In genomic region chr1:107196973-107197562, GRCh38 we compare ENCODE assay signal across 9 cellular contexts. TPM values are rescaled to one million over a fixed set of nuclear protein-coding genes. Genes with fewer than 3 reads are reported as not detected.
A peak's percentile ranks its signal among the peaks of the same experiment; 100 is the strongest.
DNase-seq lines count a peak whose midpoint lies in the region; ATAC-seq, FAIRE-seq and TF ChIP-seq lines count a peak whose summit lies in the region.
"Had no signal": no experiment of that assay in that cellular context is flagged by ENCODE, and none has a peak within 500 bp of the region (broad histone marks: within the 10 kb centered on the region; RNA-seq: fewer than 3 reads in every experiment).

No MANE protein-coding gene starts in this region.

- H3K4me2 ChIP-seq in astrocyte (ENCODE audit: low read length) = no peak overlapping the region

- intact Hi-C loops in left ventricle myocardium inferior (cut with micrococcal nuclease) = no loop called here

- H3K4me3 ChIP-seq in cardiac muscle cell (no peak overlapping the region), left ventricle myocardium inferior (no peak overlapping the region), HAP-1 (no peak overlapping the region), astrocyte (ENCODE audit: insufficient read depth, low read depth, low read length) (no peak overlapping the region)

- no peaks in the 10 kb centered on the region for H3K36me3 ChIP-seq in cardiac muscle cell
- H3K36me3 ChIP-seq in left ventricle myocardium inferior = no peaks in the 10 kb centered on the region
- no peaks in the 10 kb centered on the region for H3K36me3 ChIP-seq in HAP-1 (replicated peaks)
- H3K36me3 ChIP-seq in astrocyte (ENCODE audit: insufficient read depth, low read length) = no peaks in the 10 kb centered on the region

- H3K36me3 Mint-ChIP-seq in astrocyte (ENCODE audit: low read depth, unreplicated experiment) = no peaks in the 10 kb centered on the region
- no peaks in the 10 kb centered on the region for H3K36me3 Mint-ChIP-seq in stimulated activated effector memory CD8-positive, alpha-beta T cell treated with anti-CD3 and anti-CD28 coated beads, Interleukin-12 subunit alpha, Interleukin-12 subunit beta, amount 100 ng/mL, for 72 hours

- no peak for FAIRE-seq in astrocyte (lab: Jason Lieb, UNC)
- FAIRE-seq: endometrium had no signal

- no peak overlapping the region for H3K27ac Mint-ChIP-seq in astrocyte (ENCODE audit: unreplicated experiment)
- no peak overlapping the region for H3K27ac Mint-ChIP-seq in stimulated activated effector memory CD8-positive, alpha-beta T cell treated with anti-CD3 and anti-CD28 coated beads, Interleukin-12 subunit alpha, Interleukin-12 subunit beta, amount 100 ng/mL, for 72 hours

- H3K9ac ChIP-seq in astrocyte (ENCODE audit: low read length) = no peak overlapping the region

- no peak for ATAC-seq in stimulated activated effector memory CD8-positive, alpha-beta T cell treated with anti-CD3 and anti-CD28 coated beads, Interleukin-12 subunit alpha, Interleukin-12 subunit beta, amount 100 ng/mL, for 72 hours

- peaks cover 3% of the 10 kb centered on the region for H3K79me2 ChIP-seq in astrocyte (ENCODE audit: insufficient read depth, low read length)

- H3K4me1 Mint-ChIP-seq in astrocyte (ENCODE audit: low read depth, unreplicated experiment) = peaks cover 6% of the 10 kb centered on the region
- no peaks in the 10 kb centered on the region for H3K4me1 Mint-ChIP-seq in stimulated activated effector memory CD8-positive, alpha-beta T cell treated with anti-CD3 and anti-CD28 coated beads, Interleukin-12 subunit alpha, Interleukin-12 subunit beta, amount 100 ng/mL, for 72 hours

- H3K4me3 Mint-ChIP-seq in astrocyte (ENCODE audit: unreplicated experiment) = no peak overlapping the region
- H3K4me3 Mint-ChIP-seq in stimulated activated effector memory CD8-positive, alpha-beta T cell treated with anti-CD3 and anti-CD28 coated beads, Interleukin-12 subunit alpha, Interleukin-12 subunit beta, amount 100 ng/mL, for 72 hours = no peak overlapping the region

- H3K27me3 ChIP-seq in cardiac muscle cell (no peaks in the 10 kb centered on the region), left ventricle myocardium inferior (ENCODE audit: low read depth) (no peaks in the 10 kb centered on the region), HAP-1 (ENCODE audit: low read depth) (no peaks in the 10 kb centered on the region), astrocyte (ENCODE audit: insufficient read depth, low read length) (no peaks in the 10 kb centered on the region)

- DNase-seq in cardiac muscle cell (ENCODE audit: low read depth in 1 of 2, low spot score in 1 of 2) (peak; percentile 5 to 16), left ventricle myocardium inferior (no peak), HAP-1 (ENCODE audit: low spot score in 2 of 2) (peak; percentile 9 to 70), astrocyte (ENCODE audit: low read depth) (no peak), NCI-H1694 treated with DMSO at 0.1 percent for 48 hours (lab: John Stamatoyannopoulos, UW) (no peak), anterior cingulate cortex (lab: John Stamatoyannopoulos, UW) (no peak)
- DNase-seq in stimulated activated effector memory CD8-positive, alpha-beta T cell treated with anti-CD3 and anti-CD28 coated beads, Interleukin-12 subunit alpha, Interleukin-12 subunit beta, amount 100 ng/mL, for 72 hours (ENCODE audit: low spot score in 2 of 2) = peak; percentile 3 to 50

- in situ Hi-C loops in HAP-1 (cut with MboI; ENCODE audit: low sequenced_read_pairs) = no loop called here

- H3K27ac ChIP-seq in cardiac muscle cell (no peak overlapping the region), left ventricle myocardium inferior (replicated peaks) (no peak overlapping the region), astrocyte (ENCODE audit: low read depth, low read length) (no peak overlapping the region)

- peaks cover 3% of the 10 kb centered on the region for H4K20me1 ChIP-seq in astrocyte (ENCODE audit: insufficient read depth, low read length)

- no peaks in the 10 kb centered on the region for H3K9me3 ChIP-seq in cardiac muscle cell (ENCODE audit: low read depth)
- peaks cover 18% of the 10 kb centered on the region for H3K9me3 ChIP-seq in left ventricle myocardium inferior (replicated peaks)
- no peaks in the 10 kb centered on the region for H3K9me3 ChIP-seq in HAP-1
- H3K9me3 ChIP-seq in astrocyte (ENCODE audit: insufficient read depth, low read depth, low read length) = no peaks in the 10 kb centered on the region

- H2AFZ ChIP-seq in astrocyte (ENCODE audit: low read depth, low read length) = no peak overlapping the region

- no peaks in the 10 kb centered on the region for H3K9me3 Mint-ChIP-seq in astrocyte (ENCODE audit: unreplicated experiment)
- peaks cover 4% of the 10 kb centered on the region for H3K9me3 Mint-ChIP-seq in stimulated activated effector memory CD8-positive, alpha-beta T cell treated with anti-CD3 and anti-CD28 coated beads, Interleukin-12 subunit alpha, Interleukin-12 subunit beta, amount 100 ng/mL, for 72 hours

- H3K4me1 ChIP-seq in cardiac muscle cell (ENCODE audit: low read depth) (no peaks in the 10 kb centered on the region), left ventricle myocardium inferior (no peaks in the 10 kb centered on the region), HAP-1 (no peaks in the 10 kb centered on the region), astrocyte (ENCODE audit: insufficient read depth, low read length) (no peaks in the 10 kb centered on the region)

- TF ChIP-seq CTCF in cardiac muscle cell (IDR thresholded peaks at IDR 0.05; ENCODE audit: low read depth, low read length) (peak; percentile 12), left ventricle myocardium inferior (IDR thresholded peaks at IDR 0.05; ENCODE audit: borderline replicate concordance) (no peak), LNCAP (IDR thresholded peaks at IDR 0.05) (peak; percentile 64), astrocyte (IDR thresholded peaks at IDR 0.05; ENCODE audit: insufficient read depth, low read depth, low read length) (peak; percentile 43)

- H3K27me3 Mint-ChIP-seq in astrocyte (ENCODE audit: low read depth, unreplicated experiment) = no peaks in the 10 kb centered on the region

RNA-seq across cellular contexts. Expression of gene NTNG1, which starts 56.2 kb away (rescaled TPM):
- total RNA-seq in cardiac muscle cell (0.12 and 0.28 TPM in 2 replicates), left ventricle myocardium inferior (0.30 TPM), astrocyte (6.7 and 8.1 TPM in 2 replicates)
- not detected in 2 replicates for polyA plus RNA-seq in cardiac muscle cell

Comparison
In these comparisons a context has a peak if more than half of its experiments do, and no peak if none do; other contexts are left out.
1. DNase-seq: peak in cardiac muscle cell (2 of 2), HAP-1 (2 of 2) and stimulated activated effector memory CD8-positive, alpha-beta T cell treated with anti-CD3 and anti-CD28 coated beads, Interleukin-12 subunit alpha, Interleukin-12 subunit beta, amount 100 ng/mL, for 72 hours (2 of 2); none in left ventricle myocardium inferior (single experiment), astrocyte (single experiment), NCI-H1694 treated with DMSO at 0.1 percent for 48 hours (single experiment) and anterior cingulate cortex (0 of 58).